In the genomic region with DNA sequence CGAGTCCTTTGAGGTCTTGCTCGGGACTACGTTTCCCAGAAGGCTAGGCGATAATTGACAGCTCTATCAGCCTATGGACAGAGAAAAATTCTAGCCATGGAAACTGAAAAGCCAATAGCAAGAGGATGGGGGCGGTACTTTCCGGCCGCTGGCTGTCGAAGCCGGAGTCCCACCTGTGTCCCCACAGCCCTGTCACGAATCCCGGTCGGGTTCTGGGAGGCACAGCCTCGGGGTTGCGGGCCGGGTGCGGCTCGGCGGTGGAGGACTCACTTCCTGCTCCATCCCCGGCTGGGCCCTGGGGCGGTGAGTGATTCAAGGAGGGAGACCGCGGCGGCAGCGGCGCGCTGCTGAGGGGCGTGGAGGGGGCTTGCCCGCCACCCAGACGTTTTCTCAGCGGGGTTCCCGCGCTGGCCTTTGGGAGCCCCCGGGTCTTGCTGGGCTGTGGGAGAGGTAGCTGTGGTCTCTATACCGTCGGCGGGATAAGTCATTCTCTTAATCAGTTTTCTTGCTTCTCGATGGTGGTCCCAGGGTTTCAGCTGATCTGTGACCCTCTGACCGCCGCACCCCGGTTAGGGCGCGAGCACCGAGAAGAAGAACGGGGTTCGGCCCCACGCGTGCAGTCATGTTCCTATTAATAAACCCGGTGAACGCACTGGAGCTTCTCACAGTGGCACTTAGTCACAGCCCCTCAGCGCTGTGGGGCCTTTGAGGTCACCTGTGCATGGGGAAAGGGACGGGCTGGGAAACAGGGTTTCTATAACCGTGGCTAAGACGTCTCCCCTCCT, we compare ENCODE assay signal across 7 cellular contexts.
DNase-seq lines count a peak whose midpoint lies in the region; ATAC-seq, FAIRE-seq and TF ChIP-seq lines count a peak whose summit lies in the region.

A gene (plus strand): TSS at position 176 of the 785 bp plus-strand sequence. CDS start 2,377 bp downstream, outside the sequence.

- peak; percentile 99 for ATAC-seq in HG02973 (IDR thresholded peaks at IDR 0.05; ENCODE audit: unreplicated experiment)

- peak within 1 kb of the TSS; percentile 86 for H3K4me3 ChIP-seq in retinal pigment epithelial cell (ENCODE audit: low read length)

- DNase-seq in GM18507 (ENCODE audit: extremely low spot score, insufficient read length, low read depth) (peak; percentile 97), NCI-H1930 (lab: John Stamatoyannopoulos, UW) (peak; percentile 86 to 87), T-helper 22 cell (ENCODE audit: low read depth) (peak; percentile 86), astrocyte of the hippocampus (ENCODE audit: low read depth, low spot score) (peak; percentile 97), hypothalamus (lab: John Stamatoyannopoulos, UW) (peak in 50 of 51 donors; percentile 21 to 95 (median 80)), retinal pigment epithelial cell (ENCODE audit: low read depth) (peak; percentile 73)

- FAIRE-seq in GM18507 (lab: Jason Lieb, UNC): peak; percentile 96

- no peak for TF ChIP-seq CTCF in retinal pigment epithelial cell (conservative IDR thresholded peaks at IDR 0.05; ENCODE audit: low read depth, low read length)

Comparison
In these comparisons a context has a peak if more than half of its experiments do, and no peak if none do; other contexts are left out.
1. Peak in every context shown above with its lines: DNase-seq, ATAC-seq and H3K4me3 ChIP-seq.